18 cellular contexts compared by ENCODE assay signal in the genomic region with DNA sequence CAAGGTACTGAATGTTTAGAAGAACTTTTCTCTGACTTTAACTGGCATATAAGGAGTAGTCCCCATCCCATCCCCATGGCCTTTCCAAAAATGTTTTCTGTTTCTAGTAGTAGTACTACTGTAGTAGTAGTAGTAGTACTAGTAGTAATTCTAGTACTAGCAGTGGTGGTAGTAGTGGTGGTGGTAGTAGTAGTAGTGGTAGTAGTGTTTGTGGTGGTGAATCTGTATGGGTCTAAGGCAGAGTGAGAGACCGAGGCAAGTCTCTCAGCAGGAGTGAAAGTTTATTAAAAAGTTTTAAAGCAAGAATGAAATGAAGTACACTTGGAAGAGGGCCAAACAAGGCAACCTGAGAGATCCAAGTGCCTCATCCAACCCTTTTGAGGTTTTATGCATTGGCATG. TPM values are rescaled to one million over a fixed set of nuclear protein-coding genes. Genes with fewer than 3 reads are reported as not detected.
A peak's percentile ranks its signal among the peaks of the same experiment; 100 is the strongest.
DNase-seq lines count a peak whose midpoint lies in the region; ATAC-seq and TF ChIP-seq lines count a peak whose summit lies in the region.
"Had no signal": no experiment of that assay in that cellular context is flagged by ENCODE, and none has a peak within 500 bp of the region (broad histone marks: within the 10 kb centered on the region; RNA-seq: fewer than 3 reads in every experiment).

No MANE protein-coding gene starts in this region.

- no peak overlapping the region for H2BK5ac ChIP-seq in neuronal stem cell (ENCODE audit: low read length)

- H3K9me2 ChIP-seq in hepatocyte (replicated peaks; ENCODE audit: insufficient read depth): no peaks in the 10 kb centered on the region

- H3K27me3 ChIP-seq in hepatocyte (no peaks in the 10 kb centered on the region), neuronal stem cell (ENCODE audit: control insufficient read depth in 3 of 3, insufficient read depth in 3 of 3, low read depth in 1 of 3, low read length in 3 of 3) (no peaks in the 10 kb centered on the region)
- H3K27me3 ChIP-seq: BE2C had no signal

- H4K91ac ChIP-seq in neuronal stem cell (ENCODE audit: low read depth, low read length, poor library complexity): no peak overlapping the region

- H4K20me1 ChIP-seq in hepatocyte (ENCODE audit: insufficient read depth, poor library complexity, severe bottlenecking): no peaks in the 10 kb centered on the region

- WGBS in hepatocyte (ENCODE audit: low lambda C conversion rate, missing lambda C conversion rate): 70% methylated on average over 1 of the region's 1 CpG
- no CpG with 5 or more reads among the region's 1 CpG for WGBS in neuronal stem cell (ENCODE audit: extremely low coverage in 2 of 2, insufficient read length in 2 of 2, insufficient replicate concordance in 1 of 2), 2 donors

- peaks cover 4 to 22% of the 10 kb centered on the region in 2 experiments; a peak in 2 of 3 replicates for H3K36me3 ChIP-seq in HEK293 (ENCODE audit: control insufficient read depth in 2 of 2, insufficient read depth in 1 of 2, low read length in 2 of 2)
- peaks cover 34% of the 10 kb centered on the region for H3K36me3 ChIP-seq in SK-N-MC (ENCODE audit: insufficient read depth, low read length)
- H3K36me3 ChIP-seq in hepatocyte (replicated peaks; ENCODE audit: insufficient read depth, low read depth): no peaks in the 10 kb centered on the region
- H3K36me3 ChIP-seq in neuronal stem cell (replicated peaks in 1 of 2; ENCODE audit: control insufficient read depth in 2 of 2, insufficient read depth in 2 of 2, low read length in 2 of 2): peaks cover 3 to 5% of the 10 kb centered on the region in 2 donors
- H3K36me3 ChIP-seq: BE2C had no signal

- no peak overlapping the region for H3K4ac ChIP-seq in neuronal stem cell (ENCODE audit: low read length)

- TF ChIP-seq CTCF in HEK293 (tag by site-specific recombination; IDR thresholded peaks at IDR 0.05): no peak
- no peak for TF ChIP-seq CTCF in hepatocyte (IDR thresholded peaks at IDR 0.05; ENCODE audit: poor library complexity)

- H3K4me1 ChIP-seq in HEK293 (ENCODE audit: control insufficient read depth, insufficient read depth, low read length): peaks cover 10% of the 10 kb centered on the region
- H3K4me1 ChIP-seq in hepatocyte (ENCODE audit: insufficient read depth): peaks cover 5% of the 10 kb centered on the region
- no peaks in the 10 kb centered on the region for H3K4me1 ChIP-seq in neuronal stem cell (ENCODE audit: control insufficient read depth in 2 of 2, insufficient read depth in 1 of 2, low read depth in 1 of 2, low read length in 2 of 2)
- H3K4me1 ChIP-seq: BE2C had no signal

- no peak overlapping the region for H2AK5ac ChIP-seq in neuronal stem cell (ENCODE audit: low read depth, low read length)

- H2BK15ac ChIP-seq in neuronal stem cell (ENCODE audit: low read length): no peak overlapping the region

- no peaks in the 10 kb centered on the region for H3K79me2 ChIP-seq in hepatocyte

- H3K9ac ChIP-seq in SK-N-MC (ENCODE audit: insufficient read length) (no peak overlapping the region), neuronal stem cell (ENCODE audit: low read depth, low read length, poor library complexity) (no peak overlapping the region)

- H3K18ac ChIP-seq in neuronal stem cell (ENCODE audit: low read length): no peak overlapping the region

- POLR2A ChIA-PET in HEK293 (lab: Yijun Ruan, JAX): no interaction called here

- ATAC-seq in activated CD4-positive, CD25-positive, alpha-beta regulatory T cell treated with anti-CD3 and anti-CD28 coated beads, Interleukin-2, amount 50 U/mL, for 24 hours: peak; percentile 32 to 33
- no peak for ATAC-seq in HG03280 (IDR thresholded peaks at IDR 0.05; ENCODE audit: unreplicated experiment)

- H2BK120ac ChIP-seq in neuronal stem cell (ENCODE audit: low read depth, low read length): no peak overlapping the region

- H3K79me1 ChIP-seq in neuronal stem cell (ENCODE audit: low read depth, low read length): no peaks in the 10 kb centered on the region

- no peak overlapping the region for H3K4me2 ChIP-seq in hepatocyte
- H3K4me2 ChIP-seq in neuronal stem cell (ENCODE audit: insufficient read depth, low read length, poor library complexity, severe bottlenecking): no peak overlapping the region

- H3K23ac ChIP-seq in neuronal stem cell (ENCODE audit: low read depth, low read length, poor library complexity): no peak overlapping the region

- H4K8ac ChIP-seq in neuronal stem cell (ENCODE audit: low read depth, low read length): no peak overlapping the region

- H3K27ac ChIP-seq in HEK293 (ENCODE audit: extremely low read depth, low read depth, low read length) (no peak overlapping the region), SK-N-MC (no peak overlapping the region), hepatocyte (no peak overlapping the region), neuronal stem cell (replicated peaks; ENCODE audit: low read length) (no peak overlapping the region)
- H3K27ac ChIP-seq: C4-2B, HL-60 had no signal

- H3K4me3 ChIP-seq in HEK293 (ENCODE audit: low read depth, low read length) (no peak overlapping the region), SK-N-MC (no peak overlapping the region), hepatocyte (no peak overlapping the region), neuronal stem cell (ENCODE audit: low read length in 2 of 2) (no peak overlapping the region)

- H3K9me3 ChIP-seq in HEK293 (ENCODE audit: control insufficient read depth, insufficient read depth, low read depth, low read length): no peaks in the 10 kb centered on the region; the same call in 1 of the 2 replicates
- no peaks in the 10 kb centered on the region for H3K9me3 ChIP-seq in SK-N-MC (ENCODE audit: low read depth, low read length)
- no peaks in the 10 kb centered on the region for H3K9me3 ChIP-seq in hepatocyte (ENCODE audit: low read depth)
- peaks cover 6 to 13% of the 10 kb centered on the region in 2 donors for H3K9me3 ChIP-seq in neuronal stem cell (replicated peaks in 1 of 2; ENCODE audit: control insufficient read depth in 2 of 2, insufficient read depth in 1 of 2, low read depth in 1 of 2, low read length in 2 of 2)
- H3K9me3 ChIP-seq: BE2C had no signal

- H3K14ac ChIP-seq in neuronal stem cell (ENCODE audit: low read length): no peak overlapping the region

- H2BK12ac ChIP-seq in neuronal stem cell (ENCODE audit: low read length): no peak overlapping the region

- CTCF ChIA-PET in HEK293 (lab: Yijun Ruan, JAX): interaction anchor here (1.2 kb wide), 1 partner anchor 13 kb away, joined by 5 read pairs; no protein-coding TSS in a partner anchor

- no peak for DNase-seq in activated CD4-positive, CD25-positive, alpha-beta regulatory T cell (lab: John Stamatoyannopoulos, UW)
- DNase-seq in SK-N-MC (ENCODE audit: low read depth, low spot score) (peak; percentile 39), hepatocyte (ENCODE audit: low spot score) (peak; percentile 39), NAMALWA (ENCODE audit: low spot score) (no peak), neuronal stem cell (ENCODE audit: low spot score) (no peak)
- DNase-seq: 8988T; BE2C; CD4-positive, alpha-beta memory T cell; DND-41; GDM1; HCEC 1CT had no signal

- no peak overlapping the region for H2AFZ ChIP-seq in hepatocyte
- no peak overlapping the region for H2AFZ ChIP-seq in neuronal stem cell (ENCODE audit: low read length)

TF ChIP-seq in HEK293, 187 proteins besides CTCF, POLR2A, EP300 and RAD21:
- TF ChIP-seq HOXC10 (CRISPR knock-in tag; IDR thresholded peaks at IDR 0.05): no peak
- TF ChIP-seq, protein P1, sequence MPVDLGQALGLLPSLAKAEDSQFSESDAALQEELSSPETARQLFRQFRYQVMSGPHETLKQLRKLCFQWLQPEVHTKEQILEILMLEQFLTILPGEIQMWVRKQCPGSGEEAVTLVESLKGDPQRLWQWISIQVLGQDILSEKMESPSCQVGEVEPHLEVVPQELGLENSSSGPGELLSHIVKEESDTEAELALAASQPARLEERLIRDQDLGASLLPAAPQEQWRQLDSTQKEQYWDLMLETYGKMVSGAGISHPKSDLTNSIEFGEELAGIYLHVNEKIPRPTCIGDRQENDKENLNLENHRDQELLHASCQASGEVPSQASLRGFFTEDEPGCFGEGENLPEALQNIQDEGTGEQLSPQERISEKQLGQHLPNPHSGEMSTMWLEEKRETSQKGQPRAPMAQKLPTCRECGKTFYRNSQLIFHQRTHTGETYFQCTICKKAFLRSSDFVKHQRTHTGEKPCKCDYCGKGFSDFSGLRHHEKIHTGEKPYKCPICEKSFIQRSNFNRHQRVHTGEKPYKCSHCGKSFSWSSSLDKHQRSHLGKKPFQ (tag by site-specific recombination; IDR thresholded peaks at IDR 0.05): 0 out of 2 replicates have a peak, but pooled peaks have one; percentile 12
- no peak for TF ChIP-seq ZNF426 (tag by site-specific recombination; IDR thresholded peaks at IDR 0.05)
- peak; percentile 36; the same call in 1 of the 2 replicates for TF ChIP-seq ZBTB8A (tag by site-specific recombination; IDR thresholded peaks at IDR 0.05)
- TF ChIP-seq ZNF660 (tag by site-specific recombination; IDR thresholded peaks at IDR 0.05): 0 out of 2 replicates have a peak, but pooled peaks have one; percentile 29
- TF ChIP-seq, protein P2, sequence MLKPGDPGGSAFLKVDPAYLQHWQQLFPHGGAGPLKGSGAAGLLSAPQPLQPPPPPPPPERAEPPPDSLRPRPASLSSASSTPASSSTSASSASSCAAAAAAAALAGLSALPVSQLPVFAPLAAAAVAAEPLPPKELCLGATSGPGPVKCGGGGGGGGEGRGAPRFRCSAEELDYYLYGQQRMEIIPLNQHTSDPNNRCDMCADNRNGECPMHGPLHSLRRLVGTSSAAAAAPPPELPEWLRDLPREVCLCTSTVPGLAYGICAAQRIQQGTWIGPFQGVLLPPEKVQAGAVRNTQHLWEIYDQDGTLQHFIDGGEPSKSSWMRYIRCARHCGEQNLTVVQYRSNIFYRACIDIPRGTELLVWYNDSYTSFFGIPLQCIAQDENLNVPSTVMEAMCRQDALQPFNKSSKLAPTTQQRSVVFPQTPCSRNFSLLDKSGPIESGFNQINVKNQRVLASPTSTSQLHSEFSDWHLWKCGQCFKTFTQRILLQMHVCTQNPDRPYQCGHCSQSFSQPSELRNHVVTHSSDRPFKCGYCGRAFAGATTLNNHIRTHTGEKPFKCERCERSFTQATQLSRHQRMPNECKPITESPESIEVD (tag by site-specific recombination; IDR thresholded peaks at IDR 0.05): peak; percentile 35; the same call in 1 of the 2 replicates
- no peak for TF ChIP-seq SP2 (tag by site-specific recombination; IDR thresholded peaks at IDR 0.05)
- TF ChIP-seq ZNF560 (tag by site-specific recombination; IDR thresholded peaks at IDR 0.05; ENCODE audit: borderline replicate concordance): no peak
- peak; percentile 90 for TF ChIP-seq OSR2 (tag by site-specific recombination; IDR thresholded peaks at IDR 0.05)
- 0 out of 2 replicates have a peak, but pooled peaks have one; percentile 28 for TF ChIP-seq ZNF610 (tag by site-specific recombination; IDR thresholded peaks at IDR 0.05; ENCODE audit: borderline replicate concordance)
- no peak for TF ChIP-seq ZNF341 (tag by site-specific recombination; IDR thresholded peaks at IDR 0.05; ENCODE audit: low read depth)
- no peak for TF ChIP-seq ZNF777 (tag by site-specific recombination; IDR thresholded peaks at IDR 0.05; ENCODE audit: borderline replicate concordance)

RNA-seq across cellular contexts. Expression of a gene that starts 58.6 kb away (rescaled TPM):
- not detected in 2 replicates for total RNA-seq in hepatocyte
- not detected in 2 replicates for polyA plus RNA-seq in hepatocyte
- 0.33 TPM for polyA plus RNA-seq in neuronal stem cell (2013, experiment 1 of 2)
- 0.44 TPM for polyA plus RNA-seq in neuronal stem cell (2013, experiment 2 of 2)
- total RNA-seq: CD4-positive, alpha-beta memory T cell; H4 had no signal
- polyA plus RNA-seq: AG04450; CD4-positive, alpha-beta memory T cell had no signal

Comparison
In these comparisons a context has a peak if more than half of its experiments do, and no peak if none do; other contexts are left out.
1. DNase-seq: peak in SK-N-MC (single experiment) and hepatocyte (single experiment); none in activated CD4-positive, CD25-positive, alpha-beta regulatory T cell (0 of 4), NAMALWA (single experiment) and neuronal stem cell (single experiment).